In the genomic region with DNA sequence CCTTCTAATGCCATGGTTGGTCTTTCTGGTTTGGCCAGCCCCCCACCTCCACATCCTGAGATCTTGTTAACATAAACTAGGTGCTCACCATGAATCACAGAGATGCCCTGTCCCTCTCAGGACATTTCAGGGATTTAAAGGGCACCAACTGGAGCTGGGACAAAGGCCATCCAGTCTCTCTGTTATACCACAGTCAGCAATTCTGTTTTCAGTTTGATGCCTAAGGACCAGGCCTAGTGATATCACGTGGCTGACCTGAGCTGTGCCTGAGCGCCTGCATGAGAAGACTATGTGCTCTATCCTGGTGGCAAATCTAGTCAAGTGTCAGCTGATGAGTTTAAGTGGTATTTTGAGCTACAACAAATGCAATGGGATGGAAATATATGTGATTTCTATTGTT, we compare ENCODE assay signal across 2 cellular contexts.
A peak's percentile ranks its signal among the peaks of the same experiment; 100 is the strongest.
TF ChIP-seq lines count a peak whose summit lies in the region.

No MANE protein-coding gene starts in this region.

TF ChIP-seq in HepG2, 621 proteins besides CTCF, POLR2A, EP300 and RAD21:
- peak; percentile 79 to 83 for TF ChIP-seq MAFK (conservative IDR thresholded peaks at IDR 0.05 in 1 of 2, IDR thresholded peaks at IDR 0.05 in 1 of 2; ENCODE audit: low read length in 2 of 2)
- TF ChIP-seq ELF1 (CRISPR knock-in tag; IDR thresholded peaks at IDR 0.05): no peak
- TF ChIP-seq MAFF (IDR thresholded peaks at IDR 0.05; ENCODE audit: low read depth, low read length): peak; percentile 68
TF ChIP-seq in HepG2: peak in this region for 2.

TF ChIP-seq in WTC11, 78 proteins besides CTCF, POLR2A, EP300 and RAD21:
- TF ChIP-seq CREB1 (CRISPR knock-in tag; IDR thresholded peaks at IDR 0.05) (no peak), NFE2L1 (CRISPR knock-in tag; IDR thresholded peaks at IDR 0.05) (no peak), KAT7 (CRISPR knock-in tag; IDR thresholded peaks at IDR 0.05; ENCODE audit: borderline replicate concordance) (no peak), GABPB1 (CRISPR knock-in tag; IDR thresholded peaks at IDR 0.05) (no peak), RELA (CRISPR knock-in tag; IDR thresholded peaks at IDR 0.05; ENCODE audit: borderline replicate concordance) (no peak), ZNF138 (CRISPR knock-in tag; conservative IDR thresholded peaks at IDR 0.05) (no peak), ETV6 (CRISPR knock-in tag; IDR thresholded peaks at IDR 0.05) (no peak), PRRX2 (CRISPR knock-in tag; IDR thresholded peaks at IDR 0.05) (no peak)
- TF ChIP-seq, protein P1, sequence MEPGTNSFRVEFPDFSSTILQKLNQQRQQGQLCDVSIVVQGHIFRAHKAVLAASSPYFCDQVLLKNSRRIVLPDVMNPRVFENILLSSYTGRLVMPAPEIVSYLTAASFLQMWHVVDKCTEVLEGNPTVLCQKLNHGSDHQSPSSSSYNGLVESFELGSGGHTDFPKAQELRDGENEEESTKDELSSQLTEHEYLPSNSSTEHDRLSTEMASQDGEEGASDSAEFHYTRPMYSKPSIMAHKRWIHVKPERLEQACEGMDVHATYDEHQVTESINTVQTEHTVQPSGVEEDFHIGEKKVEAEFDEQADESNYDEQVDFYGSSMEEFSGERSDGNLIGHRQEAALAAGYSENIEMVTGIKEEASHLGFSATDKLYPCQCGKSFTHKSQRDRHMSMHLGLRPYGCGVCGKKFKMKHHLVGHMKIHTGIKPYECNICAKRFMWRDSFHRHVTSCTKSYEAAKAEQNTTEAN (CRISPR knock-in tag; IDR thresholded peaks at IDR 0.05): no peak
- TF ChIP-seq, protein P2, sequence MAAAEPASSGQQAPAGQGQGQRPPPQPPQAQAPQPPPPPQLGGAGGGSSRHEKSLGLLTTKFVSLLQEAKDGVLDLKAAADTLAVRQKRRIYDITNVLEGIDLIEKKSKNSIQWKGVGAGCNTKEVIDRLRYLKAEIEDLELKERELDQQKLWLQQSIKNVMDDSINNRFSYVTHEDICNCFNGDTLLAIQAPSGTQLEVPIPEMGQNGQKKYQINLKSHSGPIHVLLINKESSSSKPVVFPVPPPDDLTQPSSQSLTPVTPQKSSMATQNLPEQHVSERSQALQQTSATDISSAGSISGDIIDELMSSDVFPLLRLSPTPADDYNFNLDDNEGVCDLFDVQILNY (CRISPR knock-in tag; IDR thresholded peaks at IDR 0.05): no peak
- TF ChIP-seq, protein P3, sequence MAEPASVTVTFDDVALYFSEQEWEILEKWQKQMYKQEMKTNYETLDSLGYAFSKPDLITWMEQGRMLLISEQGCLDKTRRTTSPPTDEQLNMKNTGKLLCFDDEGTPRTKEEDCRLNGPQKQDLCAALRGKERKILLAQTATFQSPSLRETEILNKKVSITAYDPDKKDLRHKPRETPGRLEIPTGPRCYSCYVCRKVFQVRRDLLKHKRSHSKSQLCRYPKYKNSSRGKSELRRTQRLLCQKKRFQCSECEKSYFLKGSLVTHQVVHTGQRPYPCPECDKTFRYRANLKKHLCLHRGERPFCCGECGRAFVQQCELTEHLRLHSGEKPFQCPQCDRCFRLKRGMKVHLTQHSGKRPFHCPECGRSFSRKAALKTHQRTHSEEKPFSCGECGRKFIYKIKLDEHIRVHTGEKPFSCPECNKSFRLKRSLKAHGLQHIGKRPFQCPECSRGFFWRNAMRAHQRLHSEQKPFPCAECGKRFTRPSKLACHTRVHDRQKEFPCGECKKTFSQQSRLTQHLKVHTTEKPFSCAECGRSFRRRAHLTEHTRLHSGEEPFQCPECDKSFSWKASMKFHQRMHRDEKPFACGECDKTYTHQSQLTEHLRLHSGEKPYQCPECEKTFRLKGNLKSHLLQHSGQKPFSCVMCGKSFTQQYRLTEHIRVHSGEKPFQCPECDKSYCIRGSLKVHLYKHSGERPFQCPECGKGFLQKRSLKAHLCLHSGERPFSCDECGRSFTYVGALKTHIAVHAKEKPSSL (CRISPR knock-in tag; conservative IDR thresholded peaks at IDR 0.05): no peak
- TF ChIP-seq, protein P4, sequence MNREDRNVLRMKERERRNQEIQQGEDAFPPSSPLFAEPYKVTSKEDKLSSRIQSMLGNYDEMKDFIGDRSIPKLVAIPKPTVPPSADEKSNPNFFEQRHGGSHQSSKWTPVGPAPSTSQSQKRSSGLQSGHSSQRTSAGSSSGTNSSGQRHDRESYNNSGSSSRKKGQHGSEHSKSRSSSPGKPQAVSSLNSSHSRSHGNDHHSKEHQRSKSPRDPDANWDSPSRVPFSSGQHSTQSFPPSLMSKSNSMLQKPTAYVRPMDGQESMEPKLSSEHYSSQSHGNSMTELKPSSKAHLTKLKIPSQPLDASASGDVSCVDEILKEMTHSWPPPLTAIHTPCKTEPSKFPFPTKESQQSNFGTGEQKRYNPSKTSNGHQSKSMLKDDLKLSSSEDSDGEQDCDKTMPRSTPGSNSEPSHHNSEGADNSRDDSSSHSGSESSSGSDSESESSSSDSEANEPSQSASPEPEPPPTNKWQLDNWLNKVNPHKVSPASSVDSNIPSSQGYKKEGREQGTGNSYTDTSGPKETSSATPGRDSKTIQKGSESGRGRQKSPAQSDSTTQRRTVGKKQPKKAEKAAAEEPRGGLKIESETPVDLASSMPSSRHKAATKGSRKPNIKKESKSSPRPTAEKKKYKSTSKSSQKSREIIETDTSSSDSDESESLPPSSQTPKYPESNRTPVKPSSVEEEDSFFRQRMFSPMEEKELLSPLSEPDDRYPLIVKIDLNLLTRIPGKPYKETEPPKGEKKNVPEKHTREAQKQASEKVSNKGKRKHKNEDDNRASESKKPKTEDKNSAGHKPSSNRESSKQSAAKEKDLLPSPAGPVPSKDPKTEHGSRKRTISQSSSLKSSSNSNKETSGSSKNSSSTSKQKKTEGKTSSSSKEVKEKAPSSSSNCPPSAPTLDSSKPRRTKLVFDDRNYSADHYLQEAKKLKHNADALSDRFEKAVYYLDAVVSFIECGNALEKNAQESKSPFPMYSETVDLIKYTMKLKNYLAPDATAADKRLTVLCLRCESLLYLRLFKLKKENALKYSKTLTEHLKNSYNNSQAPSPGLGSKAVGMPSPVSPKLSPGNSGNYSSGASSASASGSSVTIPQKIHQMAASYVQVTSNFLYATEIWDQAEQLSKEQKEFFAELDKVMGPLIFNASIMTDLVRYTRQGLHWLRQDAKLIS (CRISPR knock-in tag; IDR thresholded peaks at IDR 0.05; ENCODE audit: borderline replicate concordance): no peak
